ENCODE assay signal across 1 cellular context in the genomic region with DNA sequence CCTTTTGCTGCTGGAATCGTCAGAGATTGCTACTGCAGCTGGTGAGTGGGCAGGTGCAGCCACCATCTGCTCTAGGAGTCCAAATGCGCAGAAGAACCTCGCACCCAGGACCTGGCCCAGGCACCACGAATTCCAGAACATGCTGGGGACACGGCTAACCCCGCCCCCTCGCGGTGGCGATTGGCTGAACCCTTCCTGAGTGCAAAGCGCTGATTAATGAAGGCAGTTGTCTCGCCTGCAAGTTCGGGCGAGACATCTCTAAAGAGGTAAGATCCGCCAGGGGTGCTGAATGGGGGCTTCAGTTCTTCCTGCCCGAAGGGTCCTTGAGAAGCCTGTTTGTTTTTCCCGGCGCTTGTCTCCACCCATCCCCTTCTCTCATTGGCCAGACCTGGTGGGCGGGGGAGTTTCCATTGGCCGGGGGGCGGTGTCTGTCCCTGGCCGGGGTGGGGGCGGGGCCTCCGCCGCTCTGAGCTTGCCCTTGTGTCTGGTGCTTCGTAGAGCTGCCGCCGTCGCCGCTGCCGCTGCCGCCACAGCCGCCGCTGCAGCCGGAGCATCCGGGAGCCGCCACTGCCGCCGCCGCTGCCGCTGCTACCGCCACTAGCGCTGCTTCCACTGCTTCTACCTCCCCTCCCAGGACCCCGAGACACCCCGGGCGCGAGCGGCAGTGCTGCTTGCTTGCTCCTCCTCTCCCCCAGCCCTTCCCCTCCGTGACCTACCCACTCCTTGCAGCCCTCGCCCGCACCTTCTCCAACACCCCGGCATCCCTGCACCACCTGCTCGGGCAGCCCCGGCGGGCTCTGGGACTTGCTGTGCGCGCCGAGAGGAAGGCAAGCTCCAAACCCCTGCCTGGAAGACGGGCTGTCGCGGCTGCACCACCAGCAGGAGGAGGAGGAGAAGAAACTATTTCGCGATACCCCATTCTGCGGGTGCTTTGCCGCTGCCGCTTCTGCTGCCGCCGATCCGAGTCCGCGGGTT.
TF ChIP-seq lines count a peak whose summit lies in the region.

TSS of gene CADM2 (plus strand) at position 495 of the 975 bp plus-strand sequence.

TF ChIP-seq in IMR-90, 13 proteins besides CTCF, POLR2A, EP300 and RAD21:
- TF ChIP-seq MAFK (IDR thresholded peaks at IDR 0.05; ENCODE audit: low read depth, low read length) (no peak), NFE2L2 (IDR thresholded peaks at IDR 0.05; ENCODE audit: low read depth, low read length) (no peak), FOS (IDR thresholded peaks at IDR 0.05; ENCODE audit: low read depth, low read length) (no peak), RFX5 (IDR thresholded peaks at IDR 0.05; ENCODE audit: low read depth, low read length) (no peak), ELK1 (IDR thresholded peaks at IDR 0.05; ENCODE audit: borderline replicate concordance, low read depth, low read length) (no peak), RCOR1 (IDR thresholded peaks at IDR 0.05; ENCODE audit: insufficient replicate concordance, low read length) (no peak), CEBPB (IDR thresholded peaks at IDR 0.05; ENCODE audit: low read depth, low read length) (no peak), MAZ (IDR thresholded peaks at IDR 0.05; ENCODE audit: borderline replicate concordance, low read depth, low read length) (no peak), MXI1 (IDR thresholded peaks at IDR 0.05; ENCODE audit: borderline replicate concordance, low read depth, low read length) (no peak), SMC3 (IDR thresholded peaks at IDR 0.05; ENCODE audit: low read depth, low read length) (no peak)
